ENCODE assay signal across 8 cellular contexts in the genomic region with DNA sequence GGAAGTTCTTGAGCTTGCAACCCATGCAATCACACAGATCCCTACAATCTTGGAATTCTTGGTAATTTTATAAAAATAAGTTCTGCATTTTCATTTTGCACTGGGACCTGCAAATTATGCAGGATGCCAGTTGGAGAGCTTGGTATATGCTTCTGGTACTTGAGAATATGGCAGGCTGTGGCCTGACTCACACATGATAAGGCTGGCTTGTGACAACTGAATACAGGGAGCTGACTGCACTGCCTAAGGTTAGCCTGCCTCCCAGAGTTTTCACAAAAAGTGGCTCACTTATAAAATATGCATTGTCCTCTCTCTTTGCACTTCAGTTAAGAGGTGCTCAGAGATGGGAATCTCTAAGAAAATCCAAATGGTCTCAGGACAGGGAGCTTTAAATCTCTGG.
"Had no signal": no experiment of that assay in that cellular context is flagged by ENCODE, and none has a peak within 500 bp of the region (broad histone marks: within the 10 kb centered on the region; RNA-seq: fewer than 3 reads in every experiment).

No MANE protein-coding gene starts in this region.

- H3K4me3 ChIP-seq: GM23248, HAP-1 had no signal

- H3K27ac Mint-ChIP-seq: HFFc6, IgD-negative memory B cell had no signal

- H3K27me3 Mint-ChIP-seq: IgD-negative memory B cell had no signal

- H3K4me1 Mint-ChIP-seq: IgD-negative memory B cell had no signal

- DNase-seq: GM23248, GOT3, H7, HFFc6 had no signal

- ATAC-seq: HCT116, HepG2 had no signal

- H3K4me3 Mint-ChIP-seq: HFFc6, IgD-negative memory B cell had no signal

- H3K36me3 Mint-ChIP-seq: IgD-negative memory B cell had no signal
